In the genomic region with DNA sequence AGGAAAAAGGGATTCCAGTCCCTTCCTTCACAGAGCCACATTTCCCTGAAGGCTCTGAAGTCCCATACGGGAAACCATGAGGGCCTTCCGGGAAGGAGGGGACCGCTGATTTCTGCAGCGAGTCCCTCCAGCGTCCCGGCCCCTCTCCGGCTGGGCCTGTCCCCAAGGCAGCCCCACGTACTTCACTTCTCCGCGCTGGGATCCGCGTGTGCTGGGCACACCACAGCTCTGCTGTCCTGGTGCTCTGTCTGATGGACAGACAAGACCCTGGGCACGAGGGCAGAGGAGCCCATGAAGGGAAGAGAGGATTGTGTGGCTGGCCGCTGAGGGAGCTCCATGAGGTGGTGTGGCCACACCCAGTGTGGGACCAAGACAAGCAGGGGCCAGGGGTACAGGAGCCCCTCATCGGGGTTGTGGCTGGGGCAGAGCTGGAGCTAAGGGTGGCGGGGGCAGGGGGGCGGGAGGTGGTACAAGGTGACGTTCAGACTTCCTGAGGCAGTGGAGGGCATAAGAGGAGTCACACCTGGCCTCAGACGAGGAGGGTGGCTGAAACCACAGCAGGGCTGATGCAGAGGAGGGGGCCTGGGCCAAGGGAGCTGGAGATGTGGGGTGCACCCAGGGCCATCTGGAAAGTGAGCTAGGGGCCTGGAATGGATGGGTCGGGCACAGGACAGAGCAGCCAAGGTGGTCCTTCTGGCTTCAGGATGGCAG, we compare ENCODE assay signal across 20 cellular contexts. TPM values are rescaled to one million over a fixed set of nuclear protein-coding genes. Genes with fewer than 3 reads are reported as not detected.
DNase-seq lines count a peak whose midpoint lies in the region; ATAC-seq and TF ChIP-seq lines count a peak whose summit lies in the region.
"Had no signal": no experiment of that assay in that cellular context is flagged by ENCODE, and none has a peak within 500 bp of the region (broad histone marks: within the 10 kb centered on the region; RNA-seq: fewer than 3 reads in every experiment).

No MANE protein-coding gene starts in this region.

- no peaks in the 10 kb centered on the region for H3K36me3 ChIP-seq in Karpas-422 (ENCODE audit: insufficient read depth, low read length)
- no peaks in the 10 kb centered on the region for H3K36me3 ChIP-seq in testis (ENCODE audit: low read depth, missing control alignments)
- H3K36me3 ChIP-seq: cardiac muscle cell, HAP-1, MG63, neutrophil, right lobe of liver, upper lobe of right lung had no signal

- peaks cover 26% of the 10 kb centered on the region for H3K27me3 Mint-ChIP-seq in activated CD4-positive, alpha-beta T cell treated with anti-CD3 and anti-CD28 coated beads, Interleukin-2, amount 10 ng/mL, durations not matched to agents 7 days and 5 days
- H3K27me3 Mint-ChIP-seq in central memory CD8-positive, alpha-beta T cell, result peaks cover 8% of the 10 kb centered on the region
- no peaks in the 10 kb centered on the region for H3K27me3 Mint-ChIP-seq in stimulated activated memory B cell treated with anti-CD40 and anti-IgM and Interleukin-4, amounts not matched to agents 10 μg/mL and 1 μg/mL and 100 μg/mL, for 72 hours

- H3K9me3 ChIP-seq in Karpas-422 (ENCODE audit: low read length) (no peaks in the 10 kb centered on the region), testis (no peaks in the 10 kb centered on the region)
- H3K9me3 ChIP-seq: A549, HAP-1, MG63, neutrophil, right lobe of liver, upper lobe of right lung had no signal

- CTCF ChIA-PET in activated CD4-positive, alpha-beta T cell treated with anti-CD3 and anti-CD28 coated beads, Interleukin-2, amount 10 ng/mL, durations not matched to agents 7 days and 5 days (lab: Charles Lee), result interaction anchor here (0.7 to 4.9 kb wide), 10 partner anchors 8 to 142 kb away, joined by 3 to 32 read pairs (median 3); no protein-coding TSS in a partner anchor

- H3K4me3 ChIP-seq in Karpas-422 (ENCODE audit: low read length) (no peak overlapping the region), testis (no peak overlapping the region)
- H3K4me3 ChIP-seq: A549, cardiac muscle cell, HAP-1, lung, MG63, right lobe of liver, upper lobe of right lung had no signal

- no peak overlapping the region for H3K4me2 ChIP-seq in Karpas-422 (ENCODE audit: low read depth, low read length, poor library complexity, severe bottlenecking)
- H3K4me2 ChIP-seq: A549 had no signal

- POLR2A ChIA-PET in activated CD4-positive, alpha-beta T cell treated with anti-CD3 and anti-CD28 coated beads, Interleukin-2, amount 10 ng/mL, durations not matched to agents 7 days and 5 days (lab: Charles Lee), result no interaction called here

- DNase-seq in activated CD4-positive, alpha-beta T cell treated with anti-CD3 and anti-CD28 coated beads, Interleukin-2, amount 10 ng/mL, durations not matched to agents 7 days and 5 days, result no peak
- DNase-seq in activated CD4-positive, alpha-beta T cell treated with anti-CD3 and anti-CD28 coated beads for 1 hour, result no peak
- DNase-seq in Karpas-422 (no peak), testis (no peak), DMS 273 (lab: John Stamatoyannopoulos, UW; ENCODE audit: unreplicated experiment) (no peak)
- DNase-seq in central memory CD8-positive, alpha-beta T cell (ENCODE audit: low spot score in 2 of 2), result no peak
- DNase-seq: activated naive CD4-positive, alpha-beta T cell; COR-L47; MG63; NCI-H2081 treated with DMSO at 0.1 percent for 48 hours; stimulated activated CD4-positive, alpha-beta T cell treated with anti-CD3 and anti-CD28 coated beads, Interleukin-4, amount 100 ng/mL, for 1 hour; upper lobe of right lung had no signal

- H3K27ac ChIP-seq in Karpas-422 (ENCODE audit: low read length) (no peak overlapping the region), testis (no peak overlapping the region)
- H3K27ac ChIP-seq: A549, cardiac muscle cell, neutrophil, right lobe of liver, upper lobe of right lung had no signal

- 0 out of 2 replicates have a peak overlapping the region, but pooled peaks have one; percentile 22 for H3K9ac ChIP-seq in Karpas-422 (ENCODE audit: low read length)

- intact Hi-C loops in testis (cut with DNase I; ENCODE audit: low total_unique reads), result loop anchor here (10.0 kb wide), 1 partner anchor 147 kb away; no protein-coding TSS in a partner anchor

- H3K9me3 Mint-ChIP-seq in activated CD4-positive, alpha-beta T cell treated with anti-CD3 and anti-CD28 coated beads, Interleukin-2, amount 10 ng/mL, durations not matched to agents 7 days and 5 days, result no peaks in the 10 kb centered on the region
- H3K9me3 Mint-ChIP-seq in central memory CD8-positive, alpha-beta T cell, result no peaks in the 10 kb centered on the region
- H3K9me3 Mint-ChIP-seq in stimulated activated memory B cell treated with anti-CD40 and anti-IgM and Interleukin-4, amounts not matched to agents 10 μg/mL and 1 μg/mL and 100 μg/mL, for 72 hours, result no peaks in the 10 kb centered on the region

- no peak for TF ChIP-seq CTCF in testis (IDR thresholded peaks at IDR 0.05)

- 85 to 86% methylated on average over 19 to 20 of the region's 20 CpGs for WGBS in testis, 2 donors

- no peaks in the 10 kb centered on the region for H3K36me3 Mint-ChIP-seq in activated CD4-positive, alpha-beta T cell treated with anti-CD3 and anti-CD28 coated beads, Interleukin-2, amount 10 ng/mL, durations not matched to agents 7 days and 5 days (ENCODE audit: low read depth)
- no peaks in the 10 kb centered on the region for H3K36me3 Mint-ChIP-seq in central memory CD8-positive, alpha-beta T cell (ENCODE audit: insufficient read depth)
- no peaks in the 10 kb centered on the region for H3K36me3 Mint-ChIP-seq in stimulated activated memory B cell treated with anti-CD40 and anti-IgM and Interleukin-4, amounts not matched to agents 10 μg/mL and 1 μg/mL and 100 μg/mL, for 72 hours

- H3K27me3 ChIP-seq in Karpas-422 (ENCODE audit: low read length), result no peaks in the 10 kb centered on the region
- H3K27me3 ChIP-seq in testis, result no peaks in the 10 kb centered on the region
- H3K27me3 ChIP-seq: cardiac muscle cell, MG63, right lobe of liver, upper lobe of right lung had no signal

- no peak for TF ChIP-seq POLR2A in testis (IDR thresholded peaks at IDR 0.05)

- H3K4me1 ChIP-seq in Karpas-422 (ENCODE audit: low read length) (peaks cover 35% of the 10 kb centered on the region), testis (peaks cover 20% of the 10 kb centered on the region)
- H3K4me1 ChIP-seq: A549, HAP-1 had no signal

- no peaks in the 10 kb centered on the region; the same call in 1 of the 2 replicates for H4K20me1 ChIP-seq in Karpas-422 (ENCODE audit: insufficient read depth, low read depth, low read length)

- H3K4me3 Mint-ChIP-seq in activated CD4-positive, alpha-beta T cell treated with anti-CD3 and anti-CD28 coated beads, Interleukin-2, amount 10 ng/mL, durations not matched to agents 7 days and 5 days, result no peak overlapping the region
- H3K4me3 Mint-ChIP-seq in central memory CD8-positive, alpha-beta T cell, result peak overlapping the region; percentile 60
- H3K4me3 Mint-ChIP-seq in stimulated activated memory B cell treated with anti-CD40 and anti-IgM and Interleukin-4, amounts not matched to agents 10 μg/mL and 1 μg/mL and 100 μg/mL, for 72 hours, result peak overlapping the region; percentile 75

- H3K79me2 ChIP-seq in Karpas-422 (ENCODE audit: low read length), result no peaks in the 10 kb centered on the region

- H3K27ac Mint-ChIP-seq in activated CD4-positive, alpha-beta T cell treated with anti-CD3 and anti-CD28 coated beads, Interleukin-2, amount 10 ng/mL, durations not matched to agents 7 days and 5 days, result peak overlapping the region; percentile 74
- H3K27ac Mint-ChIP-seq in central memory CD8-positive, alpha-beta T cell (ENCODE audit: low read depth), result peak overlapping the region; percentile 80
- H3K27ac Mint-ChIP-seq in stimulated activated memory B cell treated with anti-CD40 and anti-IgM and Interleukin-4, amounts not matched to agents 10 μg/mL and 1 μg/mL and 100 μg/mL, for 72 hours, result peak overlapping the region; percentile 56

- ATAC-seq in central memory CD8-positive, alpha-beta T cell (replicated peaks; ENCODE audit: extremely low read depth, poor library complexity, severe bottlenecking), result no peak
- peak; percentile 3 for ATAC-seq in stimulated activated memory B cell treated with anti-CD40 and anti-IgM and Interleukin-4, amounts not matched to agents 10 μg/mL and 1 μg/mL and 100 μg/mL, for 72 hours
- ATAC-seq in HG03571 (IDR thresholded peaks at IDR 0.05; ENCODE audit: unreplicated experiment), result no peak
- ATAC-seq: upper lobe of right lung had no signal

- no peak overlapping the region for H2AFZ ChIP-seq in Karpas-422 (ENCODE audit: low read length)

- no peaks in the 10 kb centered on the region for H3K9me2 ChIP-seq in Karpas-422 (replicated peaks; ENCODE audit: insufficient read depth, low read length)

- H3K4me1 Mint-ChIP-seq in activated CD4-positive, alpha-beta T cell treated with anti-CD3 and anti-CD28 coated beads, Interleukin-2, amount 10 ng/mL, durations not matched to agents 7 days and 5 days, result peaks cover 42% of the 10 kb centered on the region
- H3K4me1 Mint-ChIP-seq in central memory CD8-positive, alpha-beta T cell, result peaks cover 49% of the 10 kb centered on the region
- peaks cover 79% of the 10 kb centered on the region for H3K4me1 Mint-ChIP-seq in stimulated activated memory B cell treated with anti-CD40 and anti-IgM and Interleukin-4, amounts not matched to agents 10 μg/mL and 1 μg/mL and 100 μg/mL, for 72 hours

RNA-seq across cellular contexts. Expression of gene PRMT7, which starts 57.2 kb away (rescaled TPM):
- 10 to 100 TPM; 76.9 TPM for total RNA-seq in activated CD4-positive, alpha-beta T cell treated with anti-CD3 and anti-CD28 coated beads, Interleukin-2, amount 10 ng/mL, durations not matched to agents 7 days and 5 days
- total RNA-seq in Karpas-422 (2014; rRNA removed; shearing (Covaris generic); ENCODE audit: low replicate concordance), result 43.9 and 44.6 TPM in 2 replicates
- total RNA-seq in testis, result 100 to 1,000 TPM in 1 of 2 donors, 10 to 100 TPM in 1; 99.3 to 111 TPM
- 47.9 TPM for polyA plus RNA-seq in testis (ENCODE audit: insufficient read depth, low read depth, low replicate concordance)

RNA-seq across cellular contexts. Expression of gene SLC7A6OS, which starts 57.3 kb away (rescaled TPM):
- total RNA-seq in activated CD4-positive, alpha-beta T cell treated with anti-CD3 and anti-CD28 coated beads, Interleukin-2, amount 10 ng/mL, durations not matched to agents 7 days and 5 days, result 10 to 100 TPM; 25.9 to 28.6 TPM
- 13.3 and 28.0 TPM in 2 replicates for total RNA-seq in Karpas-422 (2014; rRNA removed; shearing (Covaris generic); ENCODE audit: low replicate concordance)
- 10 to 100 TPM; 24.3 to 25.8 TPM for total RNA-seq in testis
- 14.7 TPM for polyA plus RNA-seq in testis (ENCODE audit: insufficient read depth, low read depth, low replicate concordance)
